Comparison of ENCODE assay signal across 8 cellular contexts in genomic region chr11:10792385-10793068, GRCh38. TPM values are rescaled to one million over a fixed set of nuclear protein-coding genes. Genes with fewer than 3 reads are reported as not detected.
DNase-seq lines count a peak whose midpoint lies in the region; ATAC-seq, FAIRE-seq and TF ChIP-seq lines count a peak whose summit lies in the region.

No MANE protein-coding gene starts in this region.

- H3K4me3 Mint-ChIP-seq in CD4-positive, CD25-positive, alpha-beta regulatory T cell, result peak overlapping the region in 2 of 4 donors; percentile 6 to 8

- H3K79me2 ChIP-seq in endothelial cell of umbilical vein (ENCODE audit: control insufficient read depth, insufficient read depth, low read length), result no peaks in the 10 kb centered on the region

- peak; percentile 86 for FAIRE-seq in endothelial cell of umbilical vein (lab: Jason Lieb, UNC)

- CTCF ChIA-PET in endothelial cell of umbilical vein (lab: Charles Lee), result interaction anchor here (0.6 to 3.5 kb wide), 46 partner anchors 8 to 1496 kb away, joined by 3 to 83 read pairs (median 4); partner anchors contain the start of genes EIF4G2 and ZBED5

- dilution Hi-C loops in endothelial cell of umbilical vein (cut with MboI; ENCODE audit: extremely low pct_ligation_motif_present, low sequenced_read_pairs), result no loop called here

- peak overlapping the region in 1 of 3 donors; percentile 82 for H3K27ac Mint-ChIP-seq in CD4-positive, CD25-positive, alpha-beta regulatory T cell

- no peaks in the 10 kb centered on the region for H3K9me3 Mint-ChIP-seq in CD4-positive, CD25-positive, alpha-beta regulatory T cell

- no peaks in the 10 kb centered on the region for H3K27me3 ChIP-seq in CD4-positive, CD25-positive, alpha-beta regulatory T cell (ENCODE audit: control insufficient read depth, insufficient read depth, low read length)
- H3K27me3 ChIP-seq in endothelial cell of umbilical vein (ENCODE audit: control insufficient read depth in 2 of 2, insufficient read depth in 2 of 2, low read length in 2 of 2) (no peaks in the 10 kb centered on the region), muscle layer of duodenum (ENCODE audit: low read depth, low read length) (no peaks in the 10 kb centered on the region)

- TF ChIP-seq CTCF in endothelial cell of umbilical vein (IDR thresholded peaks at IDR 0.05; ENCODE audit: extremely low read depth in 1 of 2, insufficient read depth in 1 of 2, low read depth in 1 of 2, low read length in 2 of 2), result peak; percentile 97 to 98

- no TSS peak for BruUV-seq in endothelial cell of umbilical vein (replicated peaks; lab: Mats Ljungman, UMichigan)

- no peak overlapping the region for H3K9ac ChIP-seq in endothelial cell of umbilical vein (replicated peaks; ENCODE audit: extremely low read depth, insufficient read depth, low read length)

- no peak overlapping the region for H2AFZ ChIP-seq in endothelial cell of umbilical vein (ENCODE audit: low read depth, low read length)

- peak; percentile 85 to 89 for ATAC-seq in CD4-positive, CD25-positive, alpha-beta regulatory T cell (ENCODE audit: low read depth in 2 of 2)
- ATAC-seq in GM19372 (IDR thresholded peaks at IDR 0.05; ENCODE audit: low read depth, unreplicated experiment), result peak; percentile 92
- peak; percentile 62 for ATAC-seq in HG03469 (IDR thresholded peaks at IDR 0.05; ENCODE audit: unreplicated experiment)

- peaks cover 9% of the 10 kb centered on the region for H3K27me3 Mint-ChIP-seq in CD4-positive, CD25-positive, alpha-beta regulatory T cell

- H3K9me3 ChIP-seq in CD4-positive, CD25-positive, alpha-beta regulatory T cell (ENCODE audit: control insufficient read depth in 2 of 2, low read length in 2 of 2), result no peaks in the 10 kb centered on the region
- H3K9me3 ChIP-seq in endothelial cell of umbilical vein (replicated peaks; ENCODE audit: control insufficient read depth, insufficient read depth, low read length), result no peaks in the 10 kb centered on the region
- no peaks in the 10 kb centered on the region for H3K9me3 ChIP-seq in muscle layer of duodenum (ENCODE audit: control insufficient read depth in 1 of 2, low read length in 2 of 2)

- TF ChIP-seq POLR2A in endothelial cell of umbilical vein (IDR thresholded peaks at IDR 0.05; ENCODE audit: low read depth, low read length), result no peak

- no peak overlapping the region for H3K4me2 ChIP-seq in endothelial cell of umbilical vein (ENCODE audit: insufficient read depth, low read length)

- peaks cover 10% of the 10 kb centered on the region for H3K36me3 Mint-ChIP-seq in CD4-positive, CD25-positive, alpha-beta regulatory T cell

- no peaks in the 10 kb centered on the region for H4K20me1 ChIP-seq in endothelial cell of umbilical vein (replicated peaks; ENCODE audit: control insufficient read depth, extremely low read depth, insufficient read depth, low read length)

- H3K4me1 ChIP-seq in CD4-positive, CD25-positive, alpha-beta regulatory T cell (ENCODE audit: control insufficient read depth, insufficient read depth, low read length, poor library complexity, severe bottlenecking), result peaks cover 20% of the 10 kb centered on the region
- H3K4me1 ChIP-seq in endothelial cell of umbilical vein (ENCODE audit: control insufficient read depth, extremely low read depth, insufficient read depth, low read length), result no peaks in the 10 kb centered on the region
- peaks cover 0 to 3% of the 10 kb centered on the region in 2 donors for H3K4me1 ChIP-seq in muscle layer of duodenum (ENCODE audit: control insufficient read depth in 1 of 2, insufficient read depth in 2 of 2, low read length in 2 of 2)

- peak; percentile 70 to 78 (median 70) for DNase-seq in CD4-positive, CD25-positive, alpha-beta regulatory T cell
- DNase-seq in NOMO-1 (lab: John Stamatoyannopoulos, UW; ENCODE audit: unreplicated experiment in 2 of 2) (peak; percentile 63 to 66), endothelial cell of umbilical vein (ENCODE audit: low read depth, low spot score) (peak; percentile 69)
- peak; percentile 57 to 87 (median 86) for DNase-seq in activated CD8-positive, alpha-beta memory T cell treated with anti-CD3 and anti-CD28 coated beads for 48 hours (ENCODE audit: low read depth in 2 of 3, low spot score in 2 of 3)
- peak; percentile 84 for DNase-seq in stimulated activated CD8-positive, alpha-beta memory T cell treated with anti-CD3 and anti-CD28 coated beads, Interleukin-7, amount 100 ng/mL, for 24 hours (ENCODE audit: low read depth)

- no peak overlapping the region for H3K4me3 ChIP-seq in CD4-positive, CD25-positive, alpha-beta regulatory T cell (ENCODE audit: low read depth, low read length)
- H3K4me3 ChIP-seq in endothelial cell of umbilical vein (replicated peaks in 1 of 3; ENCODE audit: insufficient read depth in 1 of 3, low read depth in 1 of 3, low read length in 3 of 3) (no peak overlapping the region), muscle layer of duodenum (ENCODE audit: low read depth in 1 of 2, low read length in 2 of 2) (peak overlapping the region; percentile 23 to 27)

- peaks cover 15% of the 10 kb centered on the region for H3K36me3 ChIP-seq in CD4-positive, CD25-positive, alpha-beta regulatory T cell (ENCODE audit: control insufficient read depth, insufficient read depth, low read length)
- H3K36me3 ChIP-seq in endothelial cell of umbilical vein (ENCODE audit: control insufficient read depth in 2 of 2, extremely low read depth in 1 of 2, insufficient read depth in 2 of 2, low read length in 2 of 2), result peaks cover 3 to 14% of the 10 kb centered on the region in 2 experiments
- H3K36me3 ChIP-seq in muscle layer of duodenum (ENCODE audit: control insufficient read depth in 1 of 2, insufficient read depth in 2 of 2, low read length in 2 of 2), result peaks cover 16 to 18% of the 10 kb centered on the region in 2 donors

- H3K4me1 Mint-ChIP-seq in CD4-positive, CD25-positive, alpha-beta regulatory T cell, result peaks cover 3 to 39% (median 29%) of the 10 kb centered on the region in 4 donors

- POLR2A ChIA-PET in endothelial cell of umbilical vein (lab: Charles Lee), result interaction anchor here (1.2 to 3.1 kb wide), 3 partner anchors 16 to 229 kb away, joined by 4 to 28 read pairs (median 5); partner anchors contain the start of gene EIF4G2

- intact Hi-C loops in endothelial cell of umbilical vein (cut with micrococcal nuclease), result loop anchor here (1.0 kb wide), 3 partner anchors 142 to 995 kb away; no protein-coding TSS in a partner anchor

- no peak overlapping the region for H3K27ac ChIP-seq in CD4-positive, CD25-positive, alpha-beta regulatory T cell (ENCODE audit: insufficient read depth, low read length, poor library complexity, severe bottlenecking)
- H3K27ac ChIP-seq in endothelial cell of umbilical vein (ENCODE audit: insufficient read depth, low read depth, low read length) (no peak overlapping the region), muscle layer of duodenum (ENCODE audit: low read length) (no peak overlapping the region)

- H3K9me1 ChIP-seq in endothelial cell of umbilical vein (replicated peaks; ENCODE audit: control insufficient read depth, extremely low read depth, insufficient read depth, low read length), result no peaks in the 10 kb centered on the region

TF ChIP-seq in endothelial cell of umbilical vein, 7 proteins besides CTCF, POLR2A, EP300 and RAD21:
- TF ChIP-seq JUN (IDR thresholded peaks at IDR 0.05; ENCODE audit: borderline replicate concordance, insufficient read depth, insufficient read length, low read depth) (no peak), POLR2AphosphoS5 (IDR thresholded peaks at IDR 0.05; ENCODE audit: insufficient read depth, low read depth, low read length) (no peak), FOS (IDR thresholded peaks at IDR 0.05; ENCODE audit: borderline replicate concordance, insufficient read depth, low read length) (no peak), GATA2 (IDR thresholded peaks at IDR 0.05; ENCODE audit: insufficient read depth, insufficient read length, low read depth, low read length) (no peak), EZH2 (IDR thresholded peaks at IDR 0.05; ENCODE audit: borderline replicate concordance, low read depth, low read length, severe bottlenecking) (no peak), MYC (IDR thresholded peaks at IDR 0.05; ENCODE audit: low read depth, low read length) (no peak)
- TF ChIP-seq, protein P1, sequence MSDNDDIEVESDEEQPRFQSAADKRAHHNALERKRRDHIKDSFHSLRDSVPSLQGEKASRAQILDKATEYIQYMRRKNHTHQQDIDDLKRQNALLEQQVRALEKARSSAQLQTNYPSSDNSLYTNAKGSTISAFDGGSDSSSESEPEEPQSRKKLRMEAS (IDR thresholded peaks at IDR 0.05; ENCODE audit: insufficient read depth, insufficient read length), result no peak
TF ChIP-seq in endothelial cell of umbilical vein: peak in this region for 0.

RNA-seq across cellular contexts. Expression of gene EIF4G2, which starts 16.2 kb away (rescaled TPM):
- 839 TPM for total RNA-seq in CD4-positive, CD25-positive, alpha-beta regulatory T cell
- polyA plus RNA-seq in CD4-positive, CD25-positive, alpha-beta regulatory T cell, result 100 to 1,000 TPM; 367 to 423 (median 413) TPM
- 1,175 and 1,194 TPM in 2 replicates for total RNA-seq in endothelial cell of umbilical vein
- 297 and 382 TPM in 2 replicates for polyA plus RNA-seq in endothelial cell of umbilical vein
- polyA plus RNA-seq in endothelial cell of umbilical vein (2011; cell fraction: cytosol; rRNA removed), result 501 and 523 TPM in 2 replicates
- polyA plus RNA-seq in endothelial cell of umbilical vein (2011; cell fraction: nucleus; rRNA removed), result 787 and 812 TPM in 2 replicates
- 602 and 1,003 TPM in 2 replicates for polyA plus RNA-seq in endothelial cell of umbilical vein (2012)
- polyA minus RNA-seq in endothelial cell of umbilical vein, result 667 and 874 TPM in 2 replicates
- 684 TPM for polyA minus RNA-seq in endothelial cell of umbilical vein (2011; cell fraction: cytosol; rRNA and poly(A)+ RNA removed)
- polyA minus RNA-seq in endothelial cell of umbilical vein (2011; cell fraction: nucleus; rRNA and poly(A)+ RNA removed), result 739 and 871 TPM in 2 replicates

RNA-seq across cellular contexts. Expression of gene CTR9, which starts 41.5 kb away (rescaled TPM):
- total RNA-seq in CD4-positive, CD25-positive, alpha-beta regulatory T cell, result 27.9 TPM
- polyA plus RNA-seq in CD4-positive, CD25-positive, alpha-beta regulatory T cell, result 10 to 100 TPM; 45.4 to 52.2 (median 47.4) TPM
- 33.2 and 33.4 TPM in 2 replicates for total RNA-seq in endothelial cell of umbilical vein
- polyA plus RNA-seq in endothelial cell of umbilical vein, result 5.2 and 7.5 TPM in 2 replicates
- 10.9 and 11.2 TPM in 2 replicates for polyA plus RNA-seq in endothelial cell of umbilical vein (2011; cell fraction: cytosol; rRNA removed)
- 14.0 and 15.3 TPM in 2 replicates for polyA plus RNA-seq in endothelial cell of umbilical vein (2011; cell fraction: nucleus; rRNA removed)
- polyA plus RNA-seq in endothelial cell of umbilical vein (2012), result 26.9 and 36.9 TPM in 2 replicates
- polyA minus RNA-seq in endothelial cell of umbilical vein, result 19.1 and 23.8 TPM in 2 replicates
- polyA minus RNA-seq in endothelial cell of umbilical vein (2011; cell fraction: cytosol; rRNA and poly(A)+ RNA removed), result 12.9 TPM
- polyA minus RNA-seq in endothelial cell of umbilical vein (2011; cell fraction: nucleus; rRNA and poly(A)+ RNA removed), result 13.6 and 14.6 TPM in 2 replicates

Comparison
In these comparisons a context has a peak if more than half of its experiments do, and no peak if none do; other contexts are left out.
1. H3K4me3 ChIP-seq: peak in muscle layer of duodenum (2 of 2); none in CD4-positive, CD25-positive, alpha-beta regulatory T cell (single experiment) and endothelial cell of umbilical vein (0 of 3).
2. Peak in every context shown above with its lines, with median percentiles within 50 percentile points of each other: ATAC-seq and DNase-seq.